23 cellular contexts compared by ENCODE assay signal in the genomic region with DNA sequence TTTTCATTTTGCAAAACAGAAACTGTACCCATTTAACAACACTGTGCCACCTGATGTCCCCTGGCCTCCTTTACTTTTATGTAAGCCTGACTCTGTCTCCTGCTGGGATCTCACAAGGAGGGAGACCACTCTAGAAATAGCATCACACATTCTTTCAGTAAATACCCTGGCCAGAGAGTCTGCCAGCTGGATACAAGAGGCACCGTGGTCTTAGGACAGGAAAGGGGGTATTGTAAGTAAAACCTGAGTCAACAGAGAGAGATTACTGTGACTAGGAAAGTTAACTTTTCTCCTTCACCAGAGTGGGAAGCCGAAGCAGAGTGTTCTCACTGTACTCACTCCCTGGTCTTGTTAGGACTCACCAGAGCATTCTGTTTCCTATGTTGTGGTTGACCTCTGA.
"Had no signal": no experiment of that assay in that cellular context is flagged by ENCODE, and none has a peak within 500 bp of the region (broad histone marks: within the 10 kb centered on the region; RNA-seq: fewer than 3 reads in every experiment).

No MANE protein-coding gene starts in this region.

- H3K27me3 Mint-ChIP-seq: activated CD4-positive, alpha-beta T cell treated with anti-CD3 and anti-CD28 coated beads, Interleukin-2, amount 10 ng/mL, durations not matched to agents 24 days and 14 days; activated naive CD8-positive, alpha-beta T cell; naive B cell; stimulated activated naive B cell treated with anti-CD40 and anti-IgM and Interleukin-4, amounts not matched to agents 10 μg/mL and 1 μg/mL and 100 μg/mL, for 72 hours had no signal

- H3K9me3 ChIP-seq: left ventricle myocardium inferior, pancreas, thoracic aorta, upper lobe of left lung had no signal

- DNase-seq: activated CD4-positive, alpha-beta T cell treated with anti-CD3 and anti-CD28 coated beads, Interleukin-2, amount 10 ng/mL, durations not matched to agents 24 days and 14 days; activated CD8-positive, alpha-beta memory T cell treated with anti-CD3 and anti-CD28 coated beads for 24 hours; activated CD8-positive, alpha-beta memory T cell treated with anti-CD3 and anti-CD28 coated beads, Interleukin-2, amount 50 U/mL, for 48 hours; activated gamma-delta T cell treated with Interleukin-2 at 50 U/mL for 16 hours; brain microvascular endothelial cell; central memory CD4-positive, alpha-beta T cell; dorsolateral prefrontal cortex; head of caudate nucleus; kidney glomerular epithelial cell; left ventricle myocardium inferior; mammary epithelial cell; naive B cell; pancreas; stimulated activated CD4-positive, alpha-beta T cell treated with anti-CD3 and anti-CD28 coated beads, Interleukin-4, amount 100 ng/mL, for 4 hours; stimulated activated naive B cell treated with anti-CD40 and anti-IgM and Interleukin-4, amounts not matched to agents 10 μg/mL and 1 μg/mL and 100 μg/mL, for 72 hours; T-helper 1 cell; T-helper 9 cell; upper lobe of left lung had no signal

- H3K27ac ChIP-seq: brain microvascular endothelial cell, dorsolateral prefrontal cortex, left ventricle myocardium inferior, pancreas, thoracic aorta, upper lobe of left lung had no signal

- H3K4me3 Mint-ChIP-seq: activated CD4-positive, alpha-beta T cell treated with anti-CD3 and anti-CD28 coated beads, Interleukin-2, amount 10 ng/mL, durations not matched to agents 24 days and 14 days; activated naive CD8-positive, alpha-beta T cell; naive B cell; stimulated activated naive B cell treated with anti-CD40 and anti-IgM and Interleukin-4, amounts not matched to agents 10 μg/mL and 1 μg/mL and 100 μg/mL, for 72 hours had no signal

- H3K27me3 ChIP-seq: brain microvascular endothelial cell, dorsolateral prefrontal cortex, pancreas, upper lobe of left lung had no signal

- FAIRE-seq: colon, frontal cortex, pancreas had no signal

- H3K4me3 ChIP-seq: dorsolateral prefrontal cortex, left ventricle myocardium inferior, pancreas, thoracic aorta, upper lobe of left lung had no signal

- ATAC-seq: pancreas; sciatic nerve; stimulated activated naive B cell treated with anti-CD40 and anti-IgM and Interleukin-4, amounts not matched to agents 10 μg/mL and 1 μg/mL and 100 μg/mL, for 72 hours had no signal

- H3K4me1 Mint-ChIP-seq: activated CD4-positive, alpha-beta T cell treated with anti-CD3 and anti-CD28 coated beads, Interleukin-2, amount 10 ng/mL, durations not matched to agents 24 days and 14 days had no signal

- H3K9me3 Mint-ChIP-seq: activated CD4-positive, alpha-beta T cell treated with anti-CD3 and anti-CD28 coated beads, Interleukin-2, amount 10 ng/mL, durations not matched to agents 24 days and 14 days; stimulated activated naive B cell treated with anti-CD40 and anti-IgM and Interleukin-4, amounts not matched to agents 10 μg/mL and 1 μg/mL and 100 μg/mL, for 72 hours had no signal

- H3K27ac Mint-ChIP-seq: activated CD4-positive, alpha-beta T cell treated with anti-CD3 and anti-CD28 coated beads, Interleukin-2, amount 10 ng/mL, durations not matched to agents 24 days and 14 days; activated naive CD8-positive, alpha-beta T cell had no signal

- H3K4me1 ChIP-seq: pancreas, upper lobe of left lung had no signal
